9 cellular contexts compared by ENCODE assay signal in genomic region chr1:9890224-9890731, GRCh38. TPM values are rescaled to one million over a fixed set of nuclear protein-coding genes. Genes with fewer than 3 reads are reported as not detected.
A peak's percentile ranks its signal among the peaks of the same experiment; 100 is the strongest.
DNase-seq lines count a peak whose midpoint lies in the region; ATAC-seq and TF ChIP-seq lines count a peak whose summit lies in the region.
"Had no signal": no experiment of that assay in that cellular context is flagged by ENCODE, and none has a peak within 500 bp of the region (broad histone marks: within the 10 kb centered on the region; RNA-seq: fewer than 3 reads in every experiment).

No MANE protein-coding gene starts in this region.

- POLR2A ChIA-PET in HEK293T (lab: Yijun Ruan, JAX) = interaction anchor here (0.6 kb wide), 1 partner anchor 13 kb away, joined by 3 read pairs; no protein-coding TSS in a partner anchor
- POLR2A ChIA-PET in activated CD8-positive, alpha-beta T cell treated with anti-CD3 and anti-CD28 coated beads, Interleukin-2, amount 10 ng/mL, durations not matched to agents 7 days and 5 days (lab: Charles Lee) = interaction anchor here (0.6 to 1.2 kb wide), 4 partner anchors 8 to 482 kb away, joined by 3 to 4 read pairs (median 3); no protein-coding TSS in a partner anchor

- no peak for ATAC-seq in activated CD8-positive, alpha-beta T cell treated with anti-CD3 and anti-CD28 coated beads, Interleukin-2, amount 10 ng/mL, durations not matched to agents 7 days and 5 days
- ATAC-seq: GM12878 had no signal

- DNase-seq in BE2C = peak; percentile 29
- peak; percentile 9 for DNase-seq in NCI-H1694 (lab: John Stamatoyannopoulos, UW)
- peak in 7 of 61 donors; percentile 18 to 80 (median 20) for DNase-seq in caudate nucleus (lab: John Stamatoyannopoulos, UW)
- no peak for DNase-seq in HEK293T (ENCODE audit: extremely low spot score)
- no peak for DNase-seq in activated CD8-positive, alpha-beta T cell treated with anti-CD3 and anti-CD28 coated beads, Interleukin-2, amount 10 ng/mL, durations not matched to agents 7 days and 5 days
- DNase-seq in AML-193 (lab: John Stamatoyannopoulos, UW) = no peak
- no peak for DNase-seq in Peyer's patch

- no peak for TF ChIP-seq POLR2A in Peyer's patch (IDR thresholded peaks at IDR 0.05)

- no peaks in the 10 kb centered on the region for H3K4me1 ChIP-seq in BE2C
- peaks cover 12 to 18% of the 10 kb centered on the region in 2 donors for H3K4me1 ChIP-seq in muscle layer of duodenum (ENCODE audit: control insufficient read depth in 1 of 2, insufficient read depth in 2 of 2, low read length in 2 of 2)
- H3K4me1 ChIP-seq in Peyer's patch = peaks cover 0 to 11% (median 0%) of the 10 kb centered on the region in 4 donors

- TF ChIP-seq CTCF in BE2C (IDR thresholded peaks at IDR 0.05; ENCODE audit: low read depth, low read length) = no peak
- TF ChIP-seq CTCF in Peyer's patch (IDR thresholded peaks at IDR 0.05) = no peak

- peak overlapping the region; percentile 84 for H3K27ac ChIP-seq in caudate nucleus (ENCODE audit: low read depth, low read length)
- peak overlapping the region; percentile 45 for H3K27ac ChIP-seq in muscle layer of duodenum (ENCODE audit: low read length)
- no peak overlapping the region for H3K27ac ChIP-seq in Peyer's patch

- CTCF ChIA-PET in HEK293T (lab: Yijun Ruan, JAX) = interaction anchor here (0.6 to 0.7 kb wide), 3 partner anchors 28 to 319 kb away, joined by 3 to 4 read pairs (median 3); no protein-coding TSS in a partner anchor
- CTCF ChIA-PET in activated CD8-positive, alpha-beta T cell treated with anti-CD3 and anti-CD28 coated beads, Interleukin-2, amount 10 ng/mL, durations not matched to agents 7 days and 5 days (lab: Charles Lee) = interaction anchor here (0.6 to 1.4 kb wide), 3 partner anchors 10 to 15 kb away, joined by 3 to 4 read pairs (median 4); no protein-coding TSS in a partner anchor

- H3K36me3 Mint-ChIP-seq in activated CD8-positive, alpha-beta T cell treated with anti-CD3 and anti-CD28 coated beads, Interleukin-2, amount 10 ng/mL, durations not matched to agents 7 days and 5 days (ENCODE audit: low read depth) = no peaks in the 10 kb centered on the region

- H3K9me3 ChIP-seq in BE2C = no peaks in the 10 kb centered on the region
- no peaks in the 10 kb centered on the region for H3K9me3 ChIP-seq in muscle layer of duodenum (ENCODE audit: control insufficient read depth in 1 of 2, low read length in 2 of 2)
- no peaks in the 10 kb centered on the region for H3K9me3 ChIP-seq in Peyer's patch

- no peaks in the 10 kb centered on the region for H3K27me3 Mint-ChIP-seq in activated CD8-positive, alpha-beta T cell treated with anti-CD3 and anti-CD28 coated beads, Interleukin-2, amount 10 ng/mL, durations not matched to agents 7 days and 5 days (ENCODE audit: low read depth)

- H3K27me3 ChIP-seq in BE2C (no peaks in the 10 kb centered on the region), muscle layer of duodenum (ENCODE audit: low read depth, low read length) (no peaks in the 10 kb centered on the region), Peyer's patch (no peaks in the 10 kb centered on the region)

- no peak overlapping the region for H3K4me3 Mint-ChIP-seq in activated CD8-positive, alpha-beta T cell treated with anti-CD3 and anti-CD28 coated beads, Interleukin-2, amount 10 ng/mL, durations not matched to agents 7 days and 5 days

- H3K36me3 ChIP-seq in BE2C (no peaks in the 10 kb centered on the region), muscle layer of duodenum (ENCODE audit: control insufficient read depth in 1 of 2, insufficient read depth in 2 of 2, low read length in 2 of 2) (no peaks in the 10 kb centered on the region), Peyer's patch (no peaks in the 10 kb centered on the region)

- peaks cover 26% of the 10 kb centered on the region for H3K4me1 Mint-ChIP-seq in activated CD8-positive, alpha-beta T cell treated with anti-CD3 and anti-CD28 coated beads, Interleukin-2, amount 10 ng/mL, durations not matched to agents 7 days and 5 days (ENCODE audit: low read depth)

- H3K4me3 ChIP-seq in BE2C (ENCODE audit: low read depth, low read length) (no peak overlapping the region), muscle layer of duodenum (ENCODE audit: low read depth in 1 of 2, low read length in 2 of 2) (no peak overlapping the region), Peyer's patch (no peak overlapping the region)
- H3K4me3 ChIP-seq: GM12878 had no signal

- H3K9me3 Mint-ChIP-seq in activated CD8-positive, alpha-beta T cell treated with anti-CD3 and anti-CD28 coated beads, Interleukin-2, amount 10 ng/mL, durations not matched to agents 7 days and 5 days (ENCODE audit: insufficient read depth) = no peaks in the 10 kb centered on the region

- no peak overlapping the region for H3K27ac Mint-ChIP-seq in activated CD8-positive, alpha-beta T cell treated with anti-CD3 and anti-CD28 coated beads, Interleukin-2, amount 10 ng/mL, durations not matched to agents 7 days and 5 days

TF ChIP-seq in HEK293T, 16 proteins besides CTCF, POLR2A, EP300 and RAD21:
- TF ChIP-seq HDGF (IDR thresholded peaks at IDR 0.05; ENCODE audit: borderline replicate concordance) (no peak), ZNF384 (IDR thresholded peaks at IDR 0.05) (no peak), BHLHE40 (IDR thresholded peaks at IDR 0.05; ENCODE audit: borderline replicate concordance) (no peak), SUZ12 (IDR thresholded peaks at IDR 0.05) (no peak), SP1 (IDR thresholded peaks at IDR 0.05) (no peak), L3MBTL2 (conservative IDR thresholded peaks at IDR 0.05) (no peak), ARNT (IDR thresholded peaks at IDR 0.05) (no peak), LEF1 (IDR thresholded peaks at IDR 0.05; ENCODE audit: borderline replicate concordance) (no peak), PKNOX1 (IDR thresholded peaks at IDR 0.05) (no peak), NFRKB (IDR thresholded peaks at IDR 0.05) (no peak), FOXK2 (IDR thresholded peaks at IDR 0.05) (no peak), FOXA1 (IDR thresholded peaks at IDR 0.05) (no peak), ELF4 (IDR thresholded peaks at IDR 0.05) (no peak), CTBP1 (IDR thresholded peaks at IDR 0.05; ENCODE audit: borderline replicate concordance) (no peak), FOXM1 (IDR thresholded peaks at IDR 0.05; ENCODE audit: borderline replicate concordance) (no peak), TARDBP (IDR thresholded peaks at IDR 0.05) (no peak)
TF ChIP-seq in HEK293T: peak in this region for 0.

RNA-seq across cellular contexts. Expression of gene CTNNBIP1, which starts 19.8 kb away (rescaled TPM):
- 0.68 TPM for polyA plus RNA-seq in BE2C (2012; ENCODE audit: insufficient read depth, insufficient read length, low read depth)
- 10 to 100 TPM; 18.2 to 23.6 TPM for total RNA-seq in activated CD8-positive, alpha-beta T cell treated with anti-CD3 and anti-CD28 coated beads, Interleukin-2, amount 10 ng/mL, durations not matched to agents 7 days and 5 days
- total RNA-seq in Peyer's patch = 10 to 100 TPM; 24.0 to 30.5 (median 28.5) TPM

RNA-seq across cellular contexts. Expression of gene LZIC, which starts 52.9 kb away (rescaled TPM):
- polyA plus RNA-seq in BE2C (2012; ENCODE audit: insufficient read depth, insufficient read length, low read depth) = 11.1 TPM
- total RNA-seq in activated CD8-positive, alpha-beta T cell treated with anti-CD3 and anti-CD28 coated beads, Interleukin-2, amount 10 ng/mL, durations not matched to agents 7 days and 5 days = 10 to 100 TPM; 34.7 to 36.3 TPM
- 10 to 100 TPM; 20.2 to 38.8 (median 31.6) TPM for total RNA-seq in Peyer's patch

RNA-seq across cellular contexts. Expression of gene NMNAT1, which starts 53.0 kb away (rescaled TPM):
- 3.5 TPM for polyA plus RNA-seq in BE2C (2012; ENCODE audit: insufficient read depth, insufficient read length, low read depth)
- total RNA-seq in activated CD8-positive, alpha-beta T cell treated with anti-CD3 and anti-CD28 coated beads, Interleukin-2, amount 10 ng/mL, durations not matched to agents 7 days and 5 days = 1 to 10 TPM; 6.2 to 6.3 TPM
- 10 to 100 TPM in 3 of 4 donors, 1 to 10 TPM in 1; 5.8 to 27.9 (median 18.8) TPM for total RNA-seq in Peyer's patch

Comparison
In these comparisons a context has a peak if more than half of its experiments do, and no peak if none do; other contexts are left out.
1. DNase-seq: peak in BE2C (single experiment) and NCI-H1694 (single experiment); none in HEK293T (single experiment), activated CD8-positive, alpha-beta T cell treated with anti-CD3 and anti-CD28 coated beads, Interleukin-2, amount 10 ng/mL, durations not matched to agents 7 days and 5 days (single experiment), AML-193 (0 of 2) and Peyer's patch (0 of 3).
2. H3K27ac ChIP-seq: peak in caudate nucleus (single experiment) and muscle layer of duodenum (single experiment); none in Peyer's patch (0 of 4).